In genomic region chr11:64186205-64187165, GRCh38 we compare ENCODE assay signal across 9 cellular contexts. TPM values are rescaled to one million over a fixed set of nuclear protein-coding genes. Genes with fewer than 3 reads are reported as not detected.
DNase-seq lines count a peak whose midpoint lies in the region; ATAC-seq, FAIRE-seq and TF ChIP-seq lines count a peak whose summit lies in the region.
"Had no signal": no experiment of that assay in that cellular context is flagged by ENCODE, and none has a peak within 500 bp of the region (broad histone marks: within the 10 kb centered on the region; RNA-seq: fewer than 3 reads in every experiment).

No MANE protein-coding gene starts in this region.

- no peaks in the 10 kb centered on the region for H3K9me2 ChIP-seq in OCI-LY7 (ENCODE audit: insufficient read depth, low read length)

- no peak for ATAC-seq in K562
- ATAC-seq in HG03280 (IDR thresholded peaks at IDR 0.05; ENCODE audit: unreplicated experiment) = no peak

- H3K27me3 ChIP-seq in K562 (ENCODE audit: control insufficient read depth in 2 of 2, insufficient read depth in 2 of 2, low read length in 2 of 2) = no peaks in the 10 kb centered on the region
- H3K27me3 ChIP-seq in prostate gland (replicated peaks; ENCODE audit: insufficient read depth) = no peaks in the 10 kb centered on the region
- H3K27me3 ChIP-seq: cardiac muscle cell had no signal

- H3K4me1 ChIP-seq in OCI-LY7 (ENCODE audit: insufficient read depth, low read length, poor library complexity, severe bottlenecking) (peaks cover 25% of the 10 kb centered on the region), K562 (replicated peaks in 1 of 2; ENCODE audit: control insufficient read depth in 2 of 2, insufficient read depth in 2 of 2, low read length in 2 of 2) (peaks cover 20 to 47% of the 10 kb centered on the region in 2 experiments), prostate gland (replicated peaks) (no peaks in the 10 kb centered on the region)

- H3K27ac ChIP-seq in OCI-LY7 (ENCODE audit: low read depth, low read length, poor library complexity, severe bottlenecking) = no peak overlapping the region
- no peak overlapping the region for H3K27ac ChIP-seq in K562 (ENCODE audit: extremely low read depth, low read depth, low read length)
- H3K27ac ChIP-seq in prostate gland = no peak overlapping the region

- TF ChIP-seq POLR2A in GM18526 (IDR thresholded peaks at IDR 0.05; ENCODE audit: extremely low read depth, insufficient read length) (peak; percentile 71), K562 (conservative IDR thresholded peaks at IDR 0.05) (no peak), prostate gland (IDR thresholded peaks at IDR 0.05) (no peak)

- FAIRE-seq in K562 (lab: Jason Lieb, UNC) = no peak

- H3K9me1 ChIP-seq in K562 (ENCODE audit: control insufficient read depth, insufficient read depth, low read length) = no peaks in the 10 kb centered on the region

- no peak for TF ChIP-seq RAD21 in K562 (CRISPR knock-in tag; conservative IDR thresholded peaks at IDR 0.05 in 1 of 2, IDR thresholded peaks at IDR 0.05 in 1 of 2)

- CTCF ChIA-PET in OCI-LY7 (lab: Charles Lee; ENCODE audit: unreplicated experiment) (no interaction called here), K562 (lab: Yijun Ruan, JAX; ENCODE audit: low intra/inter-chr PET ratio) (no interaction called here), HEK293T (lab: Yijun Ruan, JAX) (interaction anchor here (2.2 kb wide), 1 partner anchor 18 kb away, joined by 18 read pairs; no protein-coding TSS in a partner anchor)

- TF ChIP-seq CTCF in OCI-LY7 (conservative IDR thresholded peaks at IDR 0.05; ENCODE audit: low read length) = 0 out of 2 replicates have a peak, but pooled peaks have one; percentile 19
- TF ChIP-seq CTCF in K562 (IDR thresholded peaks at IDR 0.05 in 2 of 3, conservative IDR thresholded peaks at IDR 0.05 in 1 of 3; ENCODE audit: insufficient read depth in 2 of 3, low read depth in 1 of 3, low read length in 3 of 3) = no peak; a peak in 1 of 6 replicates
- TF ChIP-seq CTCF in prostate gland (IDR thresholded peaks at IDR 0.05) = peak in 1 of 4 experiments; percentile 51

- intact Hi-C loops in OCI-LY7 (cut with micrococcal nuclease; ENCODE audit: unreplicated experiment) (loop anchor here (2.0 to 5.0 kb wide), 2 partner anchors 54 to 116 kb away; partner anchors contain the start of genes CATSPERZ and FKBP2), K562 (cut with micrococcal nuclease) (loop anchor here (5.0 kb wide), 2 partner anchors 116 to 171 kb away; partner anchors contain the start of genes CATSPERZ and RPS6KA4), prostate gland (cut with DNase I) (loop anchor here (5.0 kb wide), 1 partner anchor 116 kb away; the partner anchor contains the start of gene CATSPERZ)

- DNase-seq in OCI-LY7 (ENCODE audit: low spot score) = peak; percentile 40
- DNase-seq in K562 (ENCODE audit: extremely low read depth in 1 of 4, low spot score in 3 of 4) = peak in 1 of 4 experiments; percentile 50
- peak; percentile 38 for DNase-seq in prostate gland (ENCODE audit: low spot score)
- DNase-seq in NCI-H187 (lab: John Stamatoyannopoulos, UW) = no peak
- DNase-seq in midbrain (lab: John Stamatoyannopoulos, UW) = no peak
- DNase-seq in HEK293T (ENCODE audit: extremely low spot score) = no peak

- H4K20me1 ChIP-seq in OCI-LY7 (ENCODE audit: insufficient read depth, low read length) = peaks cover 21% of the 10 kb centered on the region; the same call in 1 of the 2 replicates
- H4K20me1 ChIP-seq in K562 (replicated peaks; ENCODE audit: control insufficient read depth, insufficient read depth, low read length) = no peaks in the 10 kb centered on the region

- H3K4me2 ChIP-seq in OCI-LY7 (ENCODE audit: low read length) (no peak overlapping the region), K562 (ENCODE audit: insufficient read depth, low read length) (no peak overlapping the region)

- no peaks in the 10 kb centered on the region for H3K9me3 ChIP-seq in OCI-LY7 (ENCODE audit: low read length)
- no peaks in the 10 kb centered on the region for H3K9me3 ChIP-seq in K562 (replicated peaks; ENCODE audit: control insufficient read depth, insufficient read depth, low read depth, low read length)
- no peaks in the 10 kb centered on the region for H3K9me3 ChIP-seq in prostate gland

- H3K79me2 ChIP-seq in OCI-LY7 (ENCODE audit: insufficient read depth, low read depth, low read length) = peaks cover 22% of the 10 kb centered on the region
- peaks cover 30% of the 10 kb centered on the region for H3K79me2 ChIP-seq in K562 (ENCODE audit: control insufficient read depth, insufficient read depth, low read length)

- WGBS in K562 (ENCODE audit: insufficient coverage, low coverage, missing lambda C conversion rate) = 1% methylated on average over 31 of the region's 90 CpGs
- 2% methylated on average over 82 of the region's 90 CpGs for WGBS in prostate gland

- no peak for TF ChIP-seq EP300 in K562 (IDR thresholded peaks at IDR 0.05; ENCODE audit: low read length)

- in situ Hi-C loops in K562 (cut with MboI) = no loop called here

- H2AFZ ChIP-seq in OCI-LY7 (ENCODE audit: low read length) = no peak overlapping the region
- no peak overlapping the region for H2AFZ ChIP-seq in K562 (ENCODE audit: low read depth, low read length)

- BruUV-seq in OCI-LY7 (replicated peaks; lab: Mats Ljungman, UMichigan) = no TSS peak
- TSS peak; percentile 75 for BruUV-seq in K562 (replicated peaks; lab: Mats Ljungman, UMichigan)

- POLR2A ChIA-PET in OCI-LY7 (lab: Charles Lee) = interaction anchor here (0.6 to 3.6 kb wide), 4 partner anchors 9 to 97 kb away, joined by 3 to 28 read pairs (median 3); partner anchors contain the start of gene FERMT3
- POLR2A ChIA-PET in K562 (lab: Yijun Ruan, JAX) = interaction anchor here (0.6 to 2.2 kb wide), 15 partner anchors 10 to 275 kb away, joined by 3 to 29 read pairs (median 4); partner anchors contain the start of genes FERMT3, MACROD1, PPP1R14B and PRDX5
- POLR2A ChIA-PET in HEK293T (lab: Yijun Ruan, JAX) = interaction anchor here (0.7 to 2.5 kb wide), 24 partner anchors 10 to 321 kb away, joined by 3 to 27 read pairs (median 6); partner anchors contain the start of genes COX8A, FERMT3, MACROD1 and NUDT22

- H3K9ac ChIP-seq in K562 (ENCODE audit: insufficient read depth in 1 of 2, low read depth in 2 of 2, low read length in 2 of 2) = no peak overlapping the region; a peak in 1 of 4 replicates

- H3K36me3 ChIP-seq in OCI-LY7 (ENCODE audit: insufficient read depth, low read length) (no peaks in the 10 kb centered on the region; the same call in none of the 2 replicates), K562 (ENCODE audit: control insufficient read depth, insufficient read depth, low read length) (peaks cover 18% of the 10 kb centered on the region), prostate gland (no peaks in the 10 kb centered on the region)
- H3K36me3 ChIP-seq: cardiac muscle cell had no signal

- no peak overlapping the region for H3K4me3 ChIP-seq in OCI-LY7 (ENCODE audit: low read depth, low read length, poor library complexity, severe bottlenecking)
- H3K4me3 ChIP-seq in K562 = no peak overlapping the region
- H3K4me3 ChIP-seq in prostate gland = no peak overlapping the region

RNA-seq across cellular contexts. Expression of gene STIP1, which starts 0.5 kb away (rescaled TPM):
- total RNA-seq in OCI-LY7 (2014; rRNA removed; shearing (Covaris generic)) = 271 and 309 TPM in 2 replicates
- total RNA-seq in OCI-LY7 (2022) (186 and 240 TPM in 2 replicates), K562 (2014; rRNA removed) (407 and 459 TPM in 2 replicates), K562 (2014; rRNA removed; fragmentation: Illumina TruSeq; extraction: Trizol) (340 and 344 TPM in 2 replicates), K562 (2015; rRNA removed; fragmentation: Illumina TruSeq; extraction: Trizol) (363 and 385 TPM in 2 replicates), K562 (2021) (346 and 350 TPM in 2 replicates), prostate gland (100 to 1,000 TPM; 104 to 139 TPM)
- total RNA-seq in K562 (2011; cell fraction: chromatin; rRNA removed; ENCODE audit: low replicate concordance) = 306 and 548 TPM in 2 replicates
- total RNA-seq in K562 (2011; cell fraction: nucleolus; rRNA removed) = 286 and 316 TPM in 2 replicates
- total RNA-seq in K562 (2011; cell fraction: nucleoplasm; rRNA removed) = 232 and 255 TPM in 2 replicates
- polyA plus RNA-seq in K562 (2011; rRNA removed) (324 and 332 TPM in 2 replicates), K562 (2014; fragmentation: Illumina TruSeq; extraction: Trizol) (358 and 465 TPM in 2 replicates), K562 (2014; fragmentation: Nextera tagmentation; extraction: Ambion mirVana) (100 to 1,000 TPM in 1 of 2 experiments, 10 to 100 TPM in 1; 58.1 to 122 TPM), K562 (2014; rRNA removed) (353 and 363 TPM in 2 replicates)
- 186 and 200 TPM in 2 replicates for polyA plus RNA-seq in K562 (2011; cell fraction: cytosol; rRNA removed)
- polyA plus RNA-seq in K562 (2011; cell fraction: nucleus; rRNA removed) = 175 and 176 TPM in 2 replicates
- polyA plus RNA-seq in K562 (2012) = 218 and 368 TPM in 2 replicates
- polyA minus RNA-seq in K562 (2011; rRNA and poly(A)+ RNA removed) = 415 and 509 TPM in 2 replicates
- 226 and 244 TPM in 2 replicates for polyA minus RNA-seq in K562 (2011; cell fraction: cytosol; rRNA and poly(A)+ RNA removed)
- 111 and 217 TPM in 2 replicates for polyA minus RNA-seq in K562 (2011; cell fraction: nucleus; rRNA and poly(A)+ RNA removed)

RNA-seq across cellular contexts. Expression of gene FERMT3, which starts 20.0 kb away (rescaled TPM):
- 116 and 120 TPM in 2 replicates for total RNA-seq in OCI-LY7 (2014; rRNA removed; shearing (Covaris generic))
- 167 and 201 TPM in 2 replicates for total RNA-seq in OCI-LY7 (2022)
- 73.9 and 265 TPM in 2 replicates for total RNA-seq in K562 (2011; cell fraction: chromatin; rRNA removed; ENCODE audit: low replicate concordance)
- 233 and 244 TPM in 2 replicates for total RNA-seq in K562 (2011; cell fraction: nucleolus; rRNA removed)
- total RNA-seq in K562 (2011; cell fraction: nucleoplasm; rRNA removed) = 103 and 120 TPM in 2 replicates
- total RNA-seq in K562 (2014; rRNA removed) = 192 and 205 TPM in 2 replicates
- total RNA-seq in K562 (2014; rRNA removed; fragmentation: Illumina TruSeq; extraction: Trizol) = 25.5 and 39.3 TPM in 2 replicates
- total RNA-seq in K562 (2015; rRNA removed; fragmentation: Illumina TruSeq; extraction: Trizol) = 74.5 and 79.5 TPM in 2 replicates
- 249 and 275 TPM in 2 replicates for total RNA-seq in K562 (2021)
- polyA plus RNA-seq in K562 (2011; rRNA removed) = 79.7 and 134 TPM in 2 replicates
- 111 and 282 TPM in 2 replicates for polyA plus RNA-seq in K562 (2011; cell fraction: cytosol; rRNA removed)
- 306 and 623 TPM in 2 replicates for polyA plus RNA-seq in K562 (2011; cell fraction: nucleus; rRNA removed)
- 176 and 251 TPM in 2 replicates for polyA plus RNA-seq in K562 (2012)
- polyA plus RNA-seq in K562 (2014; fragmentation: Illumina TruSeq; extraction: Trizol) = 98.1 and 207 TPM in 2 replicates
- polyA plus RNA-seq in K562 (2014; fragmentation: Nextera tagmentation; extraction: Ambion mirVana) = 1 to 10 TPM; 3.2 to 7.2 TPM
- 169 and 202 TPM in 2 replicates for polyA plus RNA-seq in K562 (2014; rRNA removed)
- 29.0 and 41.3 TPM in 2 replicates for polyA minus RNA-seq in K562 (2011; rRNA and poly(A)+ RNA removed)
- polyA minus RNA-seq in K562 (2011; cell fraction: cytosol; rRNA and poly(A)+ RNA removed) = 111 and 123 TPM in 2 replicates
- 68.5 and 84.4 TPM in 2 replicates for polyA minus RNA-seq in K562 (2011; cell fraction: nucleus; rRNA and poly(A)+ RNA removed)
- total RNA-seq in prostate gland = 10 to 100 TPM in 1 of 2 donors, 1 to 10 TPM in 1; 5.3 to 12.8 TPM

RNA-seq across cellular contexts. Expression of gene MACROD1, which starts 20.6 kb away (rescaled TPM):
- total RNA-seq in OCI-LY7 (2014; rRNA removed; shearing (Covaris generic)) = 24.8 and 25.4 TPM in 2 replicates
- total RNA-seq in OCI-LY7 (2022) (14.4 and 14.7 TPM in 2 replicates), K562 (2014; rRNA removed) (60.0 and 64.5 TPM in 2 replicates), K562 (2014; rRNA removed; fragmentation: Illumina TruSeq; extraction: Trizol) (25.5 and 25.9 TPM in 2 replicates), K562 (2015; rRNA removed; fragmentation: Illumina TruSeq; extraction: Trizol) (42.3 and 50.0 TPM in 2 replicates), K562 (2021) (45.2 and 47.3 TPM in 2 replicates), prostate gland (10 to 100 TPM; 33.5 to 68.2 TPM)
- total RNA-seq in K562 (2011; cell fraction: chromatin; rRNA removed; ENCODE audit: low replicate concordance) = 63.3 and 92.7 TPM in 2 replicates
- total RNA-seq in K562 (2011; cell fraction: nucleolus; rRNA removed) = 79.2 and 103 TPM in 2 replicates
- 54.7 and 61.3 TPM in 2 replicates for total RNA-seq in K562 (2011; cell fraction: nucleoplasm; rRNA removed)
- polyA plus RNA-seq in K562 (2011; rRNA removed) (26.4 and 31.0 TPM in 2 replicates), K562 (2014; fragmentation: Illumina TruSeq; extraction: Trizol) (13.4 and 19.4 TPM in 2 replicates), K562 (2014; fragmentation: Nextera tagmentation; extraction: Ambion mirVana) (1 to 10 TPM; 1.1 to 2.3 TPM), K562 (2014; rRNA removed) (45.7 and 54.9 TPM in 2 replicates)
- 39.3 and 90.4 TPM in 2 replicates for polyA plus RNA-seq in K562 (2011; cell fraction: cytosol; rRNA removed)
- polyA plus RNA-seq in K562 (2011; cell fraction: nucleus; rRNA removed) = 128 and 166 TPM in 2 replicates
- polyA plus RNA-seq in K562 (2012) = 34.4 and 49.3 TPM in 2 replicates
- polyA minus RNA-seq in K562 (2011; rRNA and poly(A)+ RNA removed) = 12.7 and 14.8 TPM in 2 replicates
- 16.8 and 23.4 TPM in 2 replicates for polyA minus RNA-seq in K562 (2011; cell fraction: cytosol; rRNA and poly(A)+ RNA removed)
- polyA minus RNA-seq in K562 (2011; cell fraction: nucleus; rRNA and poly(A)+ RNA removed) = 20.7 and 28.4 TPM in 2 replicates

RNA-seq across cellular contexts. Expression of gene TRPT1, which starts 39.5 kb away (rescaled TPM):
- total RNA-seq in OCI-LY7 (2014; rRNA removed; shearing (Covaris generic)) = 35.7 and 49.0 TPM in 2 replicates
- total RNA-seq in OCI-LY7 (2022) = 40.1 and 40.6 TPM in 2 replicates
- total RNA-seq in K562 (2011; cell fraction: chromatin; rRNA removed; ENCODE audit: low replicate concordance) = 28.5 and 90.3 TPM in 2 replicates
- total RNA-seq in K562 (2011; cell fraction: nucleolus; rRNA removed) = 64.9 and 73.8 TPM in 2 replicates
- 45.8 and 49.8 TPM in 2 replicates for total RNA-seq in K562 (2011; cell fraction: nucleoplasm; rRNA removed)
- 27.4 and 37.3 TPM in 2 replicates for total RNA-seq in K562 (2014; rRNA removed)
- 17.3 and 17.5 TPM in 2 replicates for total RNA-seq in K562 (2014; rRNA removed; fragmentation: Illumina TruSeq; extraction: Trizol)
- total RNA-seq in K562 (2015; rRNA removed; fragmentation: Illumina TruSeq; extraction: Trizol) = 23.1 and 25.3 TPM in 2 replicates
- total RNA-seq in K562 (2021) = 36.1 and 41.7 TPM in 2 replicates
- 23.3 and 42.4 TPM in 2 replicates for polyA plus RNA-seq in K562 (2011; rRNA removed)
- polyA plus RNA-seq in K562 (2011; cell fraction: cytosol; rRNA removed) = 43.7 and 69.5 TPM in 2 replicates
- 169 and 180 TPM in 2 replicates for polyA plus RNA-seq in K562 (2011; cell fraction: nucleus; rRNA removed)
- 34.2 and 65.9 TPM in 2 replicates for polyA plus RNA-seq in K562 (2012)
- 21.2 and 33.3 TPM in 2 replicates for polyA plus RNA-seq in K562 (2014; fragmentation: Illumina TruSeq; extraction: Trizol)
- polyA plus RNA-seq in K562 (2014; fragmentation: Nextera tagmentation; extraction: Ambion mirVana) = 1 to 10 TPM; 4.6 to 8.1 TPM
- polyA plus RNA-seq in K562 (2014; rRNA removed) = 38.4 and 39.2 TPM in 2 replicates
- 12.1 and 14.9 TPM in 2 replicates for polyA minus RNA-seq in K562 (2011; rRNA and poly(A)+ RNA removed)
- polyA minus RNA-seq in K562 (2011; cell fraction: cytosol; rRNA and poly(A)+ RNA removed) = 13.6 and 20.9 TPM in 2 replicates
- 22.1 and 30.3 TPM in 2 replicates for polyA minus RNA-seq in K562 (2011; cell fraction: nucleus; rRNA and poly(A)+ RNA removed)
- 10 to 100 TPM; 63.6 to 87.7 TPM for total RNA-seq in prostate gland

RNA-seq across cellular contexts. Expression of gene NUDT22, which starts 39.6 kb away (rescaled TPM):
- total RNA-seq in OCI-LY7 (2014; rRNA removed; shearing (Covaris generic)) = 54.6 and 81.4 TPM in 2 replicates
- total RNA-seq in OCI-LY7 (2022) (98.4 and 100 TPM in 2 replicates), K562 (2014; rRNA removed) (92.6 and 132 TPM in 2 replicates), K562 (2014; rRNA removed; fragmentation: Illumina TruSeq; extraction: Trizol) (21.1 and 25.7 TPM in 2 replicates), K562 (2015; rRNA removed; fragmentation: Illumina TruSeq; extraction: Trizol) (49.9 and 50.6 TPM in 2 replicates), K562 (2021) (87.5 and 89.5 TPM in 2 replicates), prostate gland (10 to 100 TPM; 89.5 to 90.8 TPM)
- total RNA-seq in K562 (2011; cell fraction: chromatin; rRNA removed; ENCODE audit: low replicate concordance) = 74.2 and 269 TPM in 2 replicates
- 230 and 279 TPM in 2 replicates for total RNA-seq in K562 (2011; cell fraction: nucleolus; rRNA removed)
- total RNA-seq in K562 (2011; cell fraction: nucleoplasm; rRNA removed) = 112 and 146 TPM in 2 replicates
- polyA plus RNA-seq in K562 (2011; rRNA removed) (37.4 and 48.0 TPM in 2 replicates), K562 (2014; fragmentation: Illumina TruSeq; extraction: Trizol) (24.0 and 43.1 TPM in 2 replicates), K562 (2014; fragmentation: Nextera tagmentation; extraction: Ambion mirVana) (10 to 100 TPM in 1 of 2 experiments, 1 to 10 TPM in 1; 6.3 to 16.3 TPM), K562 (2014; rRNA removed) (83.6 and 88.5 TPM in 2 replicates)
- 58.1 and 156 TPM in 2 replicates for polyA plus RNA-seq in K562 (2011; cell fraction: cytosol; rRNA removed)
- 132 and 213 TPM in 2 replicates for polyA plus RNA-seq in K562 (2011; cell fraction: nucleus; rRNA removed)
- 56.4 and 102 TPM in 2 replicates for polyA plus RNA-seq in K562 (2012)
- 13.9 and 15.0 TPM in 2 replicates for polyA minus RNA-seq in K562 (2011; rRNA and poly(A)+ RNA removed)
- polyA minus RNA-seq in K562 (2011; cell fraction: cytosol; rRNA and poly(A)+ RNA removed) = 32.9 and 34.8 TPM in 2 replicates
- polyA minus RNA-seq in K562 (2011; cell fraction: nucleus; rRNA and poly(A)+ RNA removed) = 75.9 and 84.7 TPM in 2 replicates

Comparison
In these comparisons a context has a peak if more than half of its experiments do, and no peak if none do; other contexts are left out.
1. DNase-seq: peak in OCI-LY7 (single experiment) and prostate gland (single experiment); none in NCI-H187 (0 of 2), midbrain (single experiment) and HEK293T (single experiment).